In genomic region chr3:9914011-9914410, GRCh38 we compare ENCODE assay signal across 17 cellular contexts. TPM values are rescaled to one million over a fixed set of nuclear protein-coding genes. Genes with fewer than 3 reads are reported as not detected.
DNase-seq lines count a peak whose midpoint lies in the region; ATAC-seq, FAIRE-seq and TF ChIP-seq lines count a peak whose summit lies in the region.
"Had no signal": no experiment of that assay in that cellular context is flagged by ENCODE, and none has a peak within 500 bp of the region (broad histone marks: within the 10 kb centered on the region; RNA-seq: fewer than 3 reads in every experiment).

No MANE protein-coding gene starts in this region.

- TF ChIP-seq RAD21 in IMR-90 (IDR thresholded peaks at IDR 0.05; ENCODE audit: low read length) = no peak
- no peak for TF ChIP-seq RAD21 in HepG2 (CRISPR knock-in tag; IDR thresholded peaks at IDR 0.05)

- FAIRE-seq in HepG2 (lab: Jason Lieb, UNC) = no peak
- FAIRE-seq: D721Med, HTR-8/SVneo had no signal

- H3K56ac ChIP-seq in IMR-90 (ENCODE audit: extremely low read depth, insufficient read depth, low read length) = no peak overlapping the region

- H2BK15ac ChIP-seq in IMR-90 (ENCODE audit: low read depth, low read length) = no peak overlapping the region

- H3K27me3 ChIP-seq in IMR-90 (ENCODE audit: control insufficient read depth, insufficient read depth, low read length) (no peaks in the 10 kb centered on the region), adrenal gland (no peaks in the 10 kb centered on the region), HepG2 (ENCODE audit: control insufficient read depth in 1 of 2, insufficient read depth in 2 of 2, low read length in 2 of 2) (no peaks in the 10 kb centered on the region), subcutaneous abdominal adipose tissue (ENCODE audit: control insufficient read depth in 5 of 5, insufficient read depth in 4 of 5, low read length in 5 of 5) (no peaks in the 10 kb centered on the region)
- H3K27me3 ChIP-seq: Peyer's patch had no signal

- TF ChIP-seq EP300 in HepG2 (IDR thresholded peaks at IDR 0.05; ENCODE audit: low read depth in 2 of 2, low read length in 2 of 2) (no peak), HepG2 (CRISPR knock-in tag; IDR thresholded peaks at IDR 0.05; ENCODE audit: borderline replicate concordance) (no peak)

- TF ChIP-seq POLR2A in IMR-90 (IDR thresholded peaks at IDR 0.05; ENCODE audit: low read depth, low read length) = no peak
- TF ChIP-seq POLR2A in adrenal gland (IDR thresholded peaks at IDR 0.05) = no peak
- TF ChIP-seq POLR2A in HepG2 (IDR thresholded peaks at IDR 0.05; ENCODE audit: insufficient read depth in 1 of 2, low read depth in 2 of 2, low read length in 2 of 2) = no peak

- CTCF ChIA-PET in IMR-90 (lab: Yijun Ruan, JAX) = interaction anchor here (0.6 kb wide), 1 partner anchor 11 kb away, joined by 3 read pairs; the partner anchor contains the start of gene IL17RE
- CTCF ChIA-PET in HepG2 (lab: Yijun Ruan, JAX; ENCODE audit: low intra/inter-chr PET ratio, low total read pairs) = interaction anchor here (2.1 kb wide), 1 partner anchor 52 kb away, joined by 14 read pairs; no protein-coding TSS in a partner anchor

- H3K9ac ChIP-seq in IMR-90 (ENCODE audit: low read depth, low read length) = no peak overlapping the region
- H3K9ac ChIP-seq in HepG2 (ENCODE audit: insufficient read depth, low read depth, low read length) = no peak overlapping the region
- H3K9ac ChIP-seq in subcutaneous abdominal adipose tissue (ENCODE audit: low read length in 5 of 5) = peak overlapping the region in 4 of 5 donors; percentile 10 to 68 (median 44)

- H3K27ac ChIP-seq in IMR-90 (ENCODE audit: insufficient read depth, low read length) = no peak overlapping the region
- H3K27ac ChIP-seq in adrenal gland = peak overlapping the region in 3 of 5 donors; percentile 79 to 95 (median 93)
- peak overlapping the region; percentile 90 for H3K27ac ChIP-seq in HepG2 (ENCODE audit: extremely low read length, insufficient read depth, low read length)
- H3K27ac ChIP-seq in subcutaneous abdominal adipose tissue (ENCODE audit: low read depth, low read length) = peak overlapping the region; percentile 95

- H3K23ac ChIP-seq in IMR-90 (ENCODE audit: low read depth, low read length) = 0 out of 2 replicates have a peak overlapping the region, but pooled peaks have one; percentile 39

- H3K9me3 ChIP-seq in IMR-90 (ENCODE audit: control insufficient read depth, insufficient read depth, low read length) (no peaks in the 10 kb centered on the region), adrenal gland (replicated peaks in 1 of 3) (no peaks in the 10 kb centered on the region), HepG2 (ENCODE audit: low read length) (no peaks in the 10 kb centered on the region), subcutaneous abdominal adipose tissue (ENCODE audit: control insufficient read depth in 5 of 5, low read length in 5 of 5) (no peaks in the 10 kb centered on the region)
- H3K9me3 ChIP-seq: Peyer's patch had no signal

- in situ Hi-C loops in IMR-90 (cut with MboI; ENCODE audit: low sequenced_read_pairs) = no loop called here
- in situ Hi-C loops in HepG2 (cut with HindIII; ENCODE audit: extremely low pct_ligation_motif_present, low pct_unique_long_range_greater_than_20kb) = no loop called here

- peaks cover 3% of the 10 kb centered on the region for H3K79me2 ChIP-seq in HepG2 (ENCODE audit: insufficient read depth, low read length)

- no peaks in the 10 kb centered on the region for H3K36me3 ChIP-seq in IMR-90 (ENCODE audit: control insufficient read depth, insufficient read depth, low read length)
- H3K36me3 ChIP-seq in adrenal gland (replicated peaks in 1 of 2) = no peaks in the 10 kb centered on the region
- H3K36me3 ChIP-seq in HepG2 (replicated peaks in 1 of 2; ENCODE audit: control insufficient read depth in 1 of 2, insufficient read depth in 2 of 2, low read length in 2 of 2) = peaks cover 5 to 15% of the 10 kb centered on the region in 2 experiments; a peak in 3 of 5 replicates
- H3K36me3 ChIP-seq in subcutaneous abdominal adipose tissue (ENCODE audit: control insufficient read depth in 5 of 5, insufficient read depth in 5 of 5, low read length in 5 of 5) = peaks cover 0 to 25% (median 7%) of the 10 kb centered on the region in 5 donors

- no peak overlapping the region for H4K5ac ChIP-seq in IMR-90 (ENCODE audit: low read depth, low read length)

- no TSS peak for BruUV-seq in IMR-90 (replicated peaks; lab: Mats Ljungman, UMichigan)
- BruUV-seq in HepG2 (replicated peaks; lab: Mats Ljungman, UMichigan) = no TSS peak

- H2AFZ ChIP-seq in IMR-90 (replicated peaks; ENCODE audit: low read length, poor library complexity) = no peak overlapping the region
- H2AFZ ChIP-seq in HepG2 (ENCODE audit: low read length) = no peak overlapping the region

- DNase-seq in IMR-90 (no peak), adrenal gland (peak in 3 of 7 donors; percentile 41 to 72 (median 56)), HepG2 (ENCODE audit: low spot score) (no peak), NCI-H2227 treated with DMSO at 0.1 percent for 48 hours (lab: John Stamatoyannopoulos, UW) (no peak)
- DNase-seq in stimulated activated CD4-positive, alpha-beta T cell treated with anti-CD3 and anti-CD28 coated beads, Interleukin-2, amount 100 ng/mL, for 48 hours = no peak
- DNase-seq: activated CD4-positive, alpha-beta T cell treated with anti-CD3 and anti-CD28 coated beads for 48 hours; activated effector memory CD4-positive, alpha-beta T cell treated with Interleukin-2 at 50 U/mL for 16 hours; AML-193; hypothalamus; Peyer's patch had no signal

- WGBS in IMR-90 (ENCODE audit: extremely low coverage in 2 of 2, insufficient read length in 1 of 2), 2 experiments = no CpG with 5 or more reads among the region's 1 CpG
- WGBS in adrenal gland, 4 donors = 35 to 55% (median 47%) methylated on average over 1 of the region's 1 CpG
- 73% methylated on average over 1 of the region's 1 CpG for WGBS in HepG2 (ENCODE audit: low lambda C conversion rate)

- H3K4ac ChIP-seq in IMR-90 (ENCODE audit: low read depth, low read length) = peak overlapping the region; percentile 11; the same call in 1 of the 2 replicates

- dilution Hi-C loops in IMR-90 (cut with HindIII; ENCODE audit: low sequenced_read_pairs, unreplicated experiment) = no loop called here

- no peak overlapping the region for H2BK20ac ChIP-seq in IMR-90 (ENCODE audit: low read depth, low read length)

- H4K8ac ChIP-seq in IMR-90 (ENCODE audit: low read depth in 2 of 2, low read length in 2 of 2) = no peak overlapping the region; a peak in 1 of 4 replicates

- H4K20me1 ChIP-seq in IMR-90 (ENCODE audit: insufficient read depth, low read length) (no peaks in the 10 kb centered on the region), HepG2 (ENCODE audit: insufficient read depth, low read length) (no peaks in the 10 kb centered on the region)

- POLR2A ChIA-PET in IMR-90 (lab: Charles Lee; ENCODE audit: unreplicated experiment) (interaction anchor here (0.6 kb wide), 1 partner anchor 24 kb away, joined by 4 read pairs; the partner anchor contains the start of gene JAGN1), HepG2 (lab: Yijun Ruan, JAX) (interaction anchor here (1.4 to 9.0 kb wide), 4 partner anchors 13 to 49 kb away, joined by 7 to 298 read pairs (median 80); partner anchors contain the start of genes CRELD1 and IL17RE)

- H2AK5ac ChIP-seq in IMR-90 (ENCODE audit: low read depth, low read length) = peak overlapping the region; percentile 4; the same call in 1 of the 2 replicates

- no peak overlapping the region for H2BK120ac ChIP-seq in IMR-90 (ENCODE audit: low read depth, low read length)

- ATAC-seq in IMR-90 (ENCODE audit: low read depth) = no peak
- ATAC-seq in HepG2 = no peak
- ATAC-seq in HG03520 (IDR thresholded peaks at IDR 0.05; ENCODE audit: unreplicated experiment) = no peak
- no peak for ATAC-seq in HG02623 (IDR thresholded peaks at IDR 0.05; ENCODE audit: unreplicated experiment)

- H3K14ac ChIP-seq in IMR-90 (replicated peaks; ENCODE audit: low read depth, low read length) = no peak overlapping the region

- peaks cover 32% of the 10 kb centered on the region for H3K4me1 ChIP-seq in IMR-90 (ENCODE audit: control insufficient read depth, insufficient read depth, low read length)
- peaks cover 31 to 62% of the 10 kb centered on the region in 2 donors for H3K4me1 ChIP-seq in adrenal gland (replicated peaks in 1 of 2)
- peaks cover 38% of the 10 kb centered on the region for H3K4me1 ChIP-seq in HepG2 (ENCODE audit: insufficient read depth, low read length)
- H3K4me1 ChIP-seq in subcutaneous abdominal adipose tissue (ENCODE audit: control insufficient read depth in 5 of 5, insufficient read depth in 5 of 5, low read length in 5 of 5) = peaks cover 12 to 48% (median 43%) of the 10 kb centered on the region in 5 donors

- peaks cover 7 to 35% of the 10 kb centered on the region in 2 experiments; a peak in 3 of 4 replicates for H3K79me1 ChIP-seq in IMR-90 (ENCODE audit: low read depth in 1 of 2, low read length in 2 of 2)

- H2BK5ac ChIP-seq in IMR-90 (ENCODE audit: low read depth, low read length, poor library complexity, severe bottlenecking) = no peak overlapping the region

- no peak overlapping the region for H3K18ac ChIP-seq in IMR-90 (ENCODE audit: low read depth, low read length)

- peak overlapping the region; percentile 79 for H2AK9ac ChIP-seq in IMR-90 (replicated peaks; ENCODE audit: low read depth, low read length, poor library complexity)

- H4K91ac ChIP-seq in IMR-90 (ENCODE audit: insufficient read depth, low read depth, low read length) = no peak overlapping the region

- intact Hi-C loops in IMR-90 (cut with micrococcal nuclease) = loop anchor here (2.0 kb wide), 1 partner anchor 65 kb away; no protein-coding TSS in a partner anchor
- intact Hi-C loops in adrenal gland (cut with DNase I) = no loop called here
- intact Hi-C loops in HepG2 (cut with micrococcal nuclease; ENCODE audit: unreplicated experiment) = loop anchor here (2.0 kb wide), 1 partner anchor 15 kb away; no protein-coding TSS in a partner anchor

- TF ChIP-seq CTCF in IMR-90 (conservative IDR thresholded peaks at IDR 0.05; ENCODE audit: low read depth, low read length) (no peak), adrenal gland (IDR thresholded peaks at IDR 0.05) (no peak), HepG2 (CRISPR knock-in tag; IDR thresholded peaks at IDR 0.05) (no peak)

- H3K4me2 ChIP-seq in IMR-90 (ENCODE audit: low read depth, low read length) (no peak overlapping the region; the same call in 1 of the 2 replicates), HepG2 (ENCODE audit: low read depth, low read length) (0 out of 2 replicates have a peak overlapping the region, but pooled peaks have one; percentile 8)

- H3K4me3 ChIP-seq in IMR-90 (ENCODE audit: insufficient read depth, low read depth, low read length) (no peak overlapping the region), adrenal gland (no peak overlapping the region), HepG2 (replicated peaks in 1 of 3; ENCODE audit: insufficient read depth in 1 of 3, low read depth in 2 of 3, low read length in 3 of 3) (no peak overlapping the region), subcutaneous abdominal adipose tissue (ENCODE audit: low read depth in 1 of 5, low read length in 5 of 5) (no peak overlapping the region)

- H3K9me1 ChIP-seq in IMR-90 (ENCODE audit: insufficient read depth, low read length) = peaks cover 11% of the 10 kb centered on the region

RNA-seq across cellular contexts. Expression of gene IL17RC, which starts 2.9 kb away (rescaled TPM):
- 18.9 and 20.8 TPM in 2 replicates for total RNA-seq in IMR-90 (2012; rRNA removed)
- polyA plus RNA-seq in IMR-90 (2012; rRNA removed) = 28.3 and 29.9 TPM in 2 replicates
- polyA plus RNA-seq in IMR-90 (2012; cell fraction: cytosol; rRNA removed) = 30.0 and 33.9 TPM in 2 replicates
- 64.3 and 129 TPM in 2 replicates for polyA plus RNA-seq in IMR-90 (2012; cell fraction: nucleus; rRNA removed; ENCODE audit: low replicate concordance)
- total RNA-seq in adrenal gland = 100 to 1,000 TPM in 2 of 8 donors, 10 to 100 TPM in 6; 39.1 to 141 (median 90.4) TPM
- polyA plus RNA-seq in adrenal gland = 100 to 1,000 TPM in 2 of 3 donors, 10 to 100 TPM in 1; 20.5 to 283 (median 208) TPM
- total RNA-seq in HepG2 (2016; rRNA removed; fragmentation: Illumina TruSeq; extraction: Trizol) = 10.7 and 20.7 TPM in 2 replicates
- 5.7 and 7.7 TPM in 2 replicates for total RNA-seq in HepG2 (2016; cell fraction: cytosol; rRNA removed; fragmentation: Illumina TruSeq; extraction: Trizol; ENCODE audit: low read depth)
- total RNA-seq in HepG2 (2016; cell fraction: insoluble cytoplasmic fraction; rRNA removed; fragmentation: Illumina TruSeq; extraction: Trizol) = 8.6 and 18.1 TPM in 2 replicates
- total RNA-seq in HepG2 (2016; cell fraction: membrane; rRNA removed; fragmentation: Illumina TruSeq; extraction: Trizol) = 11.4 and 12.8 TPM in 2 replicates
- total RNA-seq in HepG2 (2016; cell fraction: nucleus; rRNA removed; fragmentation: Illumina TruSeq; extraction: Trizol) = 21.6 and 25.0 TPM in 2 replicates
- polyA plus RNA-seq in HepG2 (2011; rRNA removed) = 24.0 and 31.7 TPM in 2 replicates
- 13.6 and 19.2 TPM in 2 replicates for polyA plus RNA-seq in HepG2 (2011; cell fraction: cytosol; rRNA removed)
- 108 and 112 TPM in 2 replicates for polyA plus RNA-seq in HepG2 (2011; cell fraction: nucleus; rRNA removed)
- 13.5 and 15.0 TPM in 2 replicates for polyA plus RNA-seq in HepG2 (2012)
- 4.6 and 5.5 TPM in 2 replicates for polyA plus RNA-seq in HepG2 (2016; cell fraction: cytosol; fragmentation: Illumina TruSeq; extraction: Trizol; ENCODE audit: low read depth)
- polyA plus RNA-seq in HepG2 (2016; cell fraction: insoluble cytoplasmic fraction; fragmentation: Illumina TruSeq; extraction: Trizol; ENCODE audit: low read depth) = 7.3 and 9.2 TPM in 2 replicates
- 9.4 and 10.5 TPM in 2 replicates for polyA plus RNA-seq in HepG2 (2016; cell fraction: membrane; fragmentation: Illumina TruSeq; extraction: Trizol; ENCODE audit: low read depth)
- 42.0 and 44.2 TPM in 2 replicates for polyA plus RNA-seq in HepG2 (2016; cell fraction: nucleus; fragmentation: Illumina TruSeq; extraction: Trizol; ENCODE audit: insufficient read depth, low read depth)
- polyA minus RNA-seq in HepG2 (2011; rRNA and poly(A)+ RNA removed; ENCODE audit: low replicate concordance) = 31.2 and 33.6 TPM in 2 replicates
- 11.5 and 11.9 TPM in 2 replicates for polyA minus RNA-seq in HepG2 (2011; cell fraction: cytosol; rRNA and poly(A)+ RNA removed)
- 21.0 and 29.7 TPM in 2 replicates for polyA minus RNA-seq in HepG2 (2011; cell fraction: nucleus; rRNA and poly(A)+ RNA removed)

RNA-seq across cellular contexts. Expression of gene IL17RE, which starts 11.4 kb away (rescaled TPM):
- 0.90 and 1.1 TPM in 2 replicates for total RNA-seq in IMR-90 (2012; rRNA removed)
- 7.2 and 8.6 TPM in 2 replicates for polyA plus RNA-seq in IMR-90 (2012; rRNA removed)
- polyA plus RNA-seq in IMR-90 (2012; cell fraction: cytosol; rRNA removed) = 2.9 and 4.4 TPM in 2 replicates
- polyA plus RNA-seq in IMR-90 (2012; cell fraction: nucleus; rRNA removed; ENCODE audit: low replicate concordance) = 14.6 and 32.4 TPM in 2 replicates
- total RNA-seq in adrenal gland = 1 to 10 TPM in 6 of 8 donors, under 1 TPM in 2; 0.24 to 3.3 (median 1.5) TPM
- 1 to 10 TPM in 2 of 3 donors, under 1 TPM in 1; 0.51 to 4.3 (median 2.3) TPM for polyA plus RNA-seq in adrenal gland
- 6.7 and 14.5 TPM in 2 replicates for total RNA-seq in HepG2 (2016; rRNA removed; fragmentation: Illumina TruSeq; extraction: Trizol)
- total RNA-seq in HepG2 (2016; cell fraction: cytosol; rRNA removed; fragmentation: Illumina TruSeq; extraction: Trizol; ENCODE audit: low read depth) = 2.7 and 3.5 TPM in 2 replicates
- 6.0 and 11.8 TPM in 2 replicates for total RNA-seq in HepG2 (2016; cell fraction: insoluble cytoplasmic fraction; rRNA removed; fragmentation: Illumina TruSeq; extraction: Trizol)
- 4.7 and 5.3 TPM in 2 replicates for total RNA-seq in HepG2 (2016; cell fraction: membrane; rRNA removed; fragmentation: Illumina TruSeq; extraction: Trizol)
- 15.9 and 16.0 TPM in 2 replicates for total RNA-seq in HepG2 (2016; cell fraction: nucleus; rRNA removed; fragmentation: Illumina TruSeq; extraction: Trizol)
- polyA plus RNA-seq in HepG2 (2011; rRNA removed) = 24.1 and 36.3 TPM in 2 replicates
- polyA plus RNA-seq in HepG2 (2011; cell fraction: cytosol; rRNA removed) = 12.1 and 13.8 TPM in 2 replicates
- polyA plus RNA-seq in HepG2 (2011; cell fraction: nucleus; rRNA removed) = 99.7 and 101 TPM in 2 replicates
- 13.7 and 18.1 TPM in 2 replicates for polyA plus RNA-seq in HepG2 (2012)
- polyA plus RNA-seq in HepG2 (2016; cell fraction: cytosol; fragmentation: Illumina TruSeq; extraction: Trizol; ENCODE audit: low read depth) = 2.0 and 2.3 TPM in 2 replicates
- polyA plus RNA-seq in HepG2 (2016; cell fraction: insoluble cytoplasmic fraction; fragmentation: Illumina TruSeq; extraction: Trizol; ENCODE audit: low read depth) = 7.0 and 8.1 TPM in 2 replicates
- polyA plus RNA-seq in HepG2 (2016; cell fraction: membrane; fragmentation: Illumina TruSeq; extraction: Trizol; ENCODE audit: low read depth) = 3.3 and 3.7 TPM in 2 replicates
- polyA plus RNA-seq in HepG2 (2016; cell fraction: nucleus; fragmentation: Illumina TruSeq; extraction: Trizol; ENCODE audit: insufficient read depth, low read depth) = 31.0 and 39.3 TPM in 2 replicates
- polyA minus RNA-seq in HepG2 (2011; rRNA and poly(A)+ RNA removed; ENCODE audit: low replicate concordance) = 2.4 and 35.1 TPM in 2 replicates
- 6.0 and 7.9 TPM in 2 replicates for polyA minus RNA-seq in HepG2 (2011; cell fraction: cytosol; rRNA and poly(A)+ RNA removed)
- polyA minus RNA-seq in HepG2 (2011; cell fraction: nucleus; rRNA and poly(A)+ RNA removed) = 22.7 and 33.4 TPM in 2 replicates

RNA-seq across cellular contexts. Expression of gene CRELD1, which starts 19.6 kb away (rescaled TPM):
- total RNA-seq in IMR-90 (2012; rRNA removed) (8.6 and 9.4 TPM in 2 replicates), adrenal gland (10 to 100 TPM; 28.8 to 95.4 (median 44.9) TPM), HepG2 (2016; rRNA removed; fragmentation: Illumina TruSeq; extraction: Trizol) (12.0 and 27.1 TPM in 2 replicates)
- polyA plus RNA-seq in IMR-90 (2012; rRNA removed) (25.2 and 25.7 TPM in 2 replicates), adrenal gland (100 to 1,000 TPM in 1 of 3 donors, 10 to 100 TPM in 2; 30.2 to 137 (median 66.3) TPM), HepG2 (2011; rRNA removed) (61.9 and 75.9 TPM in 2 replicates)
- 23.1 and 33.9 TPM in 2 replicates for polyA plus RNA-seq in IMR-90 (2012; cell fraction: cytosol; rRNA removed)
- polyA plus RNA-seq in IMR-90 (2012; cell fraction: nucleus; rRNA removed; ENCODE audit: low replicate concordance) = 45.2 and 54.3 TPM in 2 replicates
- 5.5 and 6.3 TPM in 2 replicates for total RNA-seq in HepG2 (2016; cell fraction: cytosol; rRNA removed; fragmentation: Illumina TruSeq; extraction: Trizol; ENCODE audit: low read depth)
- 10.5 and 28.2 TPM in 2 replicates for total RNA-seq in HepG2 (2016; cell fraction: insoluble cytoplasmic fraction; rRNA removed; fragmentation: Illumina TruSeq; extraction: Trizol)
- 8.2 and 8.3 TPM in 2 replicates for total RNA-seq in HepG2 (2016; cell fraction: membrane; rRNA removed; fragmentation: Illumina TruSeq; extraction: Trizol)
- 29.9 and 34.8 TPM in 2 replicates for total RNA-seq in HepG2 (2016; cell fraction: nucleus; rRNA removed; fragmentation: Illumina TruSeq; extraction: Trizol)
- polyA plus RNA-seq in HepG2 (2011; cell fraction: cytosol; rRNA removed) = 73.8 and 82.2 TPM in 2 replicates
- 172 and 195 TPM in 2 replicates for polyA plus RNA-seq in HepG2 (2011; cell fraction: nucleus; rRNA removed)
- 41.6 and 60.4 TPM in 2 replicates for polyA plus RNA-seq in HepG2 (2012)
- 3.9 and 4.5 TPM in 2 replicates for polyA plus RNA-seq in HepG2 (2016; cell fraction: cytosol; fragmentation: Illumina TruSeq; extraction: Trizol; ENCODE audit: low read depth)
- polyA plus RNA-seq in HepG2 (2016; cell fraction: insoluble cytoplasmic fraction; fragmentation: Illumina TruSeq; extraction: Trizol; ENCODE audit: low read depth) = 9.1 and 10.0 TPM in 2 replicates
- 6.9 and 8.5 TPM in 2 replicates for polyA plus RNA-seq in HepG2 (2016; cell fraction: membrane; fragmentation: Illumina TruSeq; extraction: Trizol; ENCODE audit: low read depth)
- 74.9 and 77.9 TPM in 2 replicates for polyA plus RNA-seq in HepG2 (2016; cell fraction: nucleus; fragmentation: Illumina TruSeq; extraction: Trizol; ENCODE audit: insufficient read depth, low read depth)
- 9.2 and 39.2 TPM in 2 replicates for polyA minus RNA-seq in HepG2 (2011; rRNA and poly(A)+ RNA removed; ENCODE audit: low replicate concordance)
- 10.7 and 13.6 TPM in 2 replicates for polyA minus RNA-seq in HepG2 (2011; cell fraction: cytosol; rRNA and poly(A)+ RNA removed)
- 19.3 and 20.9 TPM in 2 replicates for polyA minus RNA-seq in HepG2 (2011; cell fraction: nucleus; rRNA and poly(A)+ RNA removed)

RNA-seq across cellular contexts. Expression of gene JAGN1, which starts 23.6 kb away (rescaled TPM):
- total RNA-seq in IMR-90 (2012; rRNA removed) = 39.3 and 40.5 TPM in 2 replicates
- polyA plus RNA-seq in IMR-90 (2012; rRNA removed) = 30.3 and 32.7 TPM in 2 replicates
- polyA plus RNA-seq in IMR-90 (2012; cell fraction: cytosol; rRNA removed) = 17.6 and 44.6 TPM in 2 replicates
- 8.8 and 13.0 TPM in 2 replicates for polyA plus RNA-seq in IMR-90 (2012; cell fraction: nucleus; rRNA removed; ENCODE audit: low replicate concordance)
- total RNA-seq in adrenal gland = 100 to 1,000 TPM in 2 of 8 donors, 10 to 100 TPM in 6; 47.2 to 116 (median 63.1) TPM
- 10 to 100 TPM; 31.4 to 69.7 (median 58.2) TPM for polyA plus RNA-seq in adrenal gland
- 40.9 and 50.9 TPM in 2 replicates for total RNA-seq in HepG2 (2016; rRNA removed; fragmentation: Illumina TruSeq; extraction: Trizol)
- total RNA-seq in HepG2 (2016; cell fraction: cytosol; rRNA removed; fragmentation: Illumina TruSeq; extraction: Trizol; ENCODE audit: low read depth) = 30.5 and 31.6 TPM in 2 replicates
- 39.2 and 48.3 TPM in 2 replicates for total RNA-seq in HepG2 (2016; cell fraction: insoluble cytoplasmic fraction; rRNA removed; fragmentation: Illumina TruSeq; extraction: Trizol)
- 58.9 and 62.5 TPM in 2 replicates for total RNA-seq in HepG2 (2016; cell fraction: membrane; rRNA removed; fragmentation: Illumina TruSeq; extraction: Trizol)
- 26.1 and 35.8 TPM in 2 replicates for total RNA-seq in HepG2 (2016; cell fraction: nucleus; rRNA removed; fragmentation: Illumina TruSeq; extraction: Trizol)
- polyA plus RNA-seq in HepG2 (2011; rRNA removed) = 49.9 and 59.1 TPM in 2 replicates
- 62.8 and 77.2 TPM in 2 replicates for polyA plus RNA-seq in HepG2 (2011; cell fraction: cytosol; rRNA removed)
- 15.6 and 21.2 TPM in 2 replicates for polyA plus RNA-seq in HepG2 (2011; cell fraction: nucleus; rRNA removed)
- polyA plus RNA-seq in HepG2 (2012) = 51.5 and 51.6 TPM in 2 replicates
- polyA plus RNA-seq in HepG2 (2016; cell fraction: cytosol; fragmentation: Illumina TruSeq; extraction: Trizol; ENCODE audit: low read depth) = 34.8 and 36.6 TPM in 2 replicates
- polyA plus RNA-seq in HepG2 (2016; cell fraction: insoluble cytoplasmic fraction; fragmentation: Illumina TruSeq; extraction: Trizol; ENCODE audit: low read depth) = 49.7 and 50.5 TPM in 2 replicates
- polyA plus RNA-seq in HepG2 (2016; cell fraction: membrane; fragmentation: Illumina TruSeq; extraction: Trizol; ENCODE audit: low read depth) = 63.1 and 68.7 TPM in 2 replicates
- 55.7 and 65.1 TPM in 2 replicates for polyA plus RNA-seq in HepG2 (2016; cell fraction: nucleus; fragmentation: Illumina TruSeq; extraction: Trizol; ENCODE audit: insufficient read depth, low read depth)
- 106 and 114 TPM in 2 replicates for polyA minus RNA-seq in HepG2 (2011; rRNA and poly(A)+ RNA removed; ENCODE audit: low replicate concordance)
- 28.1 and 40.9 TPM in 2 replicates for polyA minus RNA-seq in HepG2 (2011; cell fraction: cytosol; rRNA and poly(A)+ RNA removed)
- 16.2 and 24.0 TPM in 2 replicates for polyA minus RNA-seq in HepG2 (2011; cell fraction: nucleus; rRNA and poly(A)+ RNA removed)

RNA-seq across cellular contexts. Expression of gene CIDEC, which starts 34.0 kb away (rescaled TPM):
- not detected in 2 replicates for total RNA-seq in IMR-90 (2012; rRNA removed)
- 0.09 TPM in 1 of 2 replicates, not detected in the other for polyA plus RNA-seq in IMR-90 (2012; rRNA removed)
- 0.07 and 0.11 TPM in 2 replicates for polyA plus RNA-seq in IMR-90 (2012; cell fraction: cytosol; rRNA removed)
- not detected in 2 replicates for polyA plus RNA-seq in IMR-90 (2012; cell fraction: nucleus; rRNA removed; ENCODE audit: low replicate concordance)
- 1 to 10 TPM in 5 of 8 donors, under 1 TPM in 2, not detected in 1; 0.43 to 5.9 (median 1.4) TPM for total RNA-seq in adrenal gland
- 100 to 1,000 TPM in 1 of 3 donors, 1 to 10 TPM in 1, under 1 TPM in 1; 0.38 to 108 (median 3.9) TPM for polyA plus RNA-seq in adrenal gland
- total RNA-seq in HepG2 (2016; rRNA removed; fragmentation: Illumina TruSeq; extraction: Trizol) = 2.5 and 2.8 TPM in 2 replicates
- total RNA-seq in HepG2 (2016; cell fraction: cytosol; rRNA removed; fragmentation: Illumina TruSeq; extraction: Trizol; ENCODE audit: low read depth) = 0.71 and 0.79 TPM in 2 replicates
- 2.8 and 3.0 TPM in 2 replicates for total RNA-seq in HepG2 (2016; cell fraction: insoluble cytoplasmic fraction; rRNA removed; fragmentation: Illumina TruSeq; extraction: Trizol)
- 1.1 TPM in 2 replicates for total RNA-seq in HepG2 (2016; cell fraction: membrane; rRNA removed; fragmentation: Illumina TruSeq; extraction: Trizol)
- 1.1 and 1.7 TPM in 2 replicates for total RNA-seq in HepG2 (2016; cell fraction: nucleus; rRNA removed; fragmentation: Illumina TruSeq; extraction: Trizol)
- polyA plus RNA-seq in HepG2 (2011; rRNA removed) = 10.4 and 19.6 TPM in 2 replicates
- polyA plus RNA-seq in HepG2 (2011; cell fraction: cytosol; rRNA removed) = 11.0 and 15.5 TPM in 2 replicates
- 4.8 and 7.9 TPM in 2 replicates for polyA plus RNA-seq in HepG2 (2011; cell fraction: nucleus; rRNA removed)
- polyA plus RNA-seq in HepG2 (2012) = 9.7 and 16.5 TPM in 2 replicates
- 0.90 and 1.2 TPM in 2 replicates for polyA plus RNA-seq in HepG2 (2016; cell fraction: cytosol; fragmentation: Illumina TruSeq; extraction: Trizol; ENCODE audit: low read depth)
- polyA plus RNA-seq in HepG2 (2016; cell fraction: insoluble cytoplasmic fraction; fragmentation: Illumina TruSeq; extraction: Trizol; ENCODE audit: low read depth) = 4.1 and 5.5 TPM in 2 replicates
- 1.00 and 1.2 TPM in 2 replicates for polyA plus RNA-seq in HepG2 (2016; cell fraction: membrane; fragmentation: Illumina TruSeq; extraction: Trizol; ENCODE audit: low read depth)
- 1.8 and 2.8 TPM in 2 replicates for polyA plus RNA-seq in HepG2 (2016; cell fraction: nucleus; fragmentation: Illumina TruSeq; extraction: Trizol; ENCODE audit: insufficient read depth, low read depth)
- 9.9 TPM in 1 of 2 replicates, not detected in the other for polyA minus RNA-seq in HepG2 (2011; rRNA and poly(A)+ RNA removed; ENCODE audit: low replicate concordance)
- polyA minus RNA-seq in HepG2 (2011; cell fraction: cytosol; rRNA and poly(A)+ RNA removed) = 3.8 and 7.9 TPM in 2 replicates
- polyA minus RNA-seq in HepG2 (2011; cell fraction: nucleus; rRNA and poly(A)+ RNA removed) = 2.4 and 5.2 TPM in 2 replicates
- total RNA-seq: kidney epithelial cell, mesothelial cell of epicardium had no signal

Comparison
In these comparisons a context has a peak if more than half of its experiments do, and no peak if none do; other contexts are left out.
1. H3K9ac ChIP-seq: peak in subcutaneous abdominal adipose tissue (4 of 5); none in IMR-90 (single experiment) and HepG2 (single experiment).
2. intact Hi-C loops: an anchor here in IMR-90 (2.0 kb wide) and HepG2 (2.0 kb wide); none called in adrenal gland.